In the genomic region with DNA sequence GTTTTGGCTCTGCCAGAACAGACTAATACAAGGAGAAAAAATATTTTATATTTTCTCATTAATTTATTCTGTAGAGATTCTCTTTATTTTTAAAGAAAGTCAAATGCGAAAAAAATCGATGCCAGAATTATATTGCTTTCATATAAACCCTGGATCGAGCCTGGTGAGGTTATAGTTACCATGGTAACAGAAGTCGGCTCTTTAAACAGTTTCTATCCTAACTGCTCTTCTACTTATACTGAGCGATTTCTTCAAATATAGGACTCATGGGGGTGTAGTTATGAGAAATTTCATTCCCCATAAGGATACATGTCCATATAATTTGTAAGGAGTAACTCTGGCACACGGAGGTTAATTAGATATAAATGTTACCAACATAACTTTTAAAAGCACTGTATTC, we compare ENCODE assay signal across 33 cellular contexts.
"Had no signal": no experiment of that assay in that cellular context is flagged by ENCODE, and none has a peak within 500 bp of the region (broad histone marks: within the 10 kb centered on the region; RNA-seq: fewer than 3 reads in every experiment).

No MANE protein-coding gene starts in this region.

- FAIRE-seq: astrocyte, bronchial epithelial cell, colon had no signal

- ATAC-seq: activated naive CD4-positive, alpha-beta T cell treated with anti-CD3 and anti-CD28 coated beads, Interleukin-2, amount 50 U/mL, for 72 hours; activated naive CD8-positive, alpha-beta T cell treated with anti-CD3 and anti-CD28 coated beads, Interleukin-2, amount 50 U/mL, for 24 hours; activated T-cell treated with anti-CD3 and anti-CD28 coated beads, Interleukin-2, amount 50 U/mL, for 4 hours; activated T-cell treated with anti-CD3 and anti-CD28 coated beads, Interleukin-2, amount 50 U/mL, for 72 hours; activated T-helper 17 cell treated with anti-CD3 and anti-CD28 coated beads, Interleukin-2, amount 50 U/mL, for 72 hours; body of pancreas had no signal

- DNase-seq: activated effector memory CD4-positive, alpha-beta T cell treated with anti-CD3 and anti-CD28 coated beads, Interleukin-2, amount 50 U/mL, for 16 hours; activated effector memory CD4-positive, alpha-beta T cell treated with Interleukin-2 at 50 U/mL for 16 hours; activated gamma-delta T cell; activated gamma-delta T cell treated with Interleukin-2 at 50 U/mL for 16 hours; activated naive CD4-positive, alpha-beta T cell; activated naive CD4-positive, alpha-beta T cell treated with anti-CD3 and anti-CD28 coated beads for 36 hours; activated naive CD4-positive, alpha-beta T cell treated with anti-CD3 and anti-CD28 coated beads, Interleukin-2, amount 10 ng/mL, durations not matched to agents 7 days and 5 days; activated naive CD4-positive, alpha-beta T cell treated with anti-CD3 and anti-CD28 coated beads, Interleukin-2, amount 50 U/mL, for 16 hours; activated naive CD4-positive, alpha-beta T cell treated with Interleukin-2 at 50 U/mL for 16 hours; activated naive CD8-positive, alpha-beta T cell treated with anti-CD3 and anti-CD28 coated beads for 36 hours; activated naive CD8-positive, alpha-beta T cell treated with anti-CD3 and anti-CD28 coated beads, Interleukin-2, amount 10 ng/mL, durations not matched to agents 7 days and 5 days; activated naive CD8-positive, alpha-beta T cell treated with anti-CD3 and anti-CD28 coated beads, Interleukin-2, amount 50 U/mL, for 24 hours; activated T-cell treated with anti-CD3 and anti-CD28 coated beads, Interleukin-2, amount 50 U/mL, for 4 hours; activated T-cell treated with anti-CD3 and anti-CD28 coated beads, Interleukin-2, amount 50 U/mL, for 48 hours; activated T-cell treated with anti-CD3 and anti-CD28 coated beads, Interleukin-2, amount 50 U/mL, for 72 hours; adrenal gland; amniotic stem cell; amygdala; anterior cingulate cortex; aorta; body of pancreas; brain microvascular endothelial cell; caudate nucleus; central memory CD4-positive, alpha-beta T cell; cerebellar nuclear complex had no signal

- H3K9me3 ChIP-seq: adrenal gland, ascending aorta, body of pancreas, breast epithelium had no signal

- H3K27me3 ChIP-seq: adrenal gland, ascending aorta, body of pancreas, brain microvascular endothelial cell, breast epithelium, cardiac muscle cell had no signal

- H3K4me3 ChIP-seq: adrenal gland, ascending aorta, body of pancreas, breast epithelium, cardiac muscle cell had no signal

- H3K27ac ChIP-seq: adrenal gland, ascending aorta, body of pancreas, brain microvascular endothelial cell, breast epithelium, cardiac muscle cell had no signal

- H3K4me1 ChIP-seq: adrenal gland, ascending aorta, body of pancreas, breast epithelium had no signal

- H3K36me3 ChIP-seq: adrenal gland, ascending aorta, brain microvascular endothelial cell, breast epithelium, cardiac muscle cell had no signal
